ENCODE assay signal across 17 cellular contexts in the genomic region with DNA sequence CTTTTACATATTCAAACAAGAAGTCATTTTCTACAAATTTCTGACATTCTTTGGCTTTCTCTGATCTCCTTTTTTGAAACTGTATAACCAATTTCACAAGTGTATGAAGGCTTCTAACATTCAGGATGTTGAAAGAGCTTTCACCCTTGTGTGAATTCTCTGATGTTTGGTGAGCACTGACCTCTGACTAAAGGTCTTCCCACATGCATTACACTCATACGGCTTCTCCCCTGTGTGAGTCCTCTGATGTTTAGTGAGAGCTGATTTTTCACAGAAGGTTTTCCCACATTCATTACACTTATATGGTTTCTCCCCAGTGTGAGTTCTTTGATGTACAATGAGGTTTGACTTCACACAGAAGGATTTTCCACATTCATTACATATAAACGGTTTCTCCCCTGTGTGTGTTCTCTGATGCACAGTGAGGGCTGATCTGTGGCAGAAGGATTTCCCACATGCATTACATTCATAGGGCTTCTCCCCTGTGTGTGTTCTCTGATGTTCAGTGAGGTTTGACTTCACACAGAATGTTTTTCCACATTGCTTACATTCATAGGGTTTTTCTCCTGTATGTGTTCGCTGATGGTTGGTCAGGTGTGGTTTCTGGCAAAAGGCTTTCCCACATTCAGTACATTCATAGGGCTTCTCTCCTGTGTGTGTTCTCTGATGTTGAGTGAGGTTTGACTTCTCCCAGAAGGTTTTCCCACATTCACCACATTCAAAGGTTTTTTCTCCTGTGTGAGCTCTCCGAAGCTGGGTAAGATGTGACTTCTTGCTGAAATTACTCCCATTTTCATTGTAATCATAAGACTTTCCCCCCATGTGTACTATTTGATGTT. TPM values are rescaled to one million over a fixed set of nuclear protein-coding genes. Genes with fewer than 3 reads are reported as not detected.
A peak's percentile ranks its signal among the peaks of the same experiment; 100 is the strongest.
DNase-seq lines count a peak whose midpoint lies in the region; ATAC-seq, FAIRE-seq and TF ChIP-seq lines count a peak whose summit lies in the region.
"Had no signal": no experiment of that assay in that cellular context is flagged by ENCODE, and none has a peak within 500 bp of the region (broad histone marks: within the 10 kb centered on the region; RNA-seq: fewer than 3 reads in every experiment).

No MANE protein-coding gene starts in this region.

- POLR2A ChIA-PET in CD8-positive, alpha-beta memory T cell (lab: Charles Lee): no interaction called here

- no peak overlapping the region for H3K27ac Mint-ChIP-seq in CD8-positive, alpha-beta memory T cell
- H3K27ac Mint-ChIP-seq: HFFc6 had no signal

- H3K4ac ChIP-seq in mesendoderm (ENCODE audit: low read depth, low read length): no peak overlapping the region

- H3K27me3 Mint-ChIP-seq in CD8-positive, alpha-beta memory T cell: no peaks in the 10 kb centered on the region

- FAIRE-seq in HTR-8/SVneo (lab: Jason Lieb, UNC): peak; percentile 4
- FAIRE-seq: G401.6, RCC 7860 had no signal

- no peaks in the 10 kb centered on the region for H3K4me1 Mint-ChIP-seq in CD8-positive, alpha-beta memory T cell

- no peak overlapping the region for H3K4me3 Mint-ChIP-seq in CD8-positive, alpha-beta memory T cell
- H3K4me3 Mint-ChIP-seq: HFFc6 had no signal

- H3K79me2 ChIP-seq in mesendoderm (ENCODE audit: control insufficient read depth, insufficient read depth, low read length): no peaks in the 10 kb centered on the region

- no peaks in the 10 kb centered on the region for H3K4me1 ChIP-seq in CD8-positive, alpha-beta memory T cell (ENCODE audit: insufficient read depth, low read length)
- H3K4me1 ChIP-seq in mesendoderm (ENCODE audit: control insufficient read depth, low read depth, low read length): no peaks in the 10 kb centered on the region

- H3K4me3 ChIP-seq in CD8-positive, alpha-beta memory T cell (ENCODE audit: low read length): peak overlapping the region; percentile 11
- peak overlapping the region; percentile 17 for H3K4me3 ChIP-seq in coronary artery
- peak overlapping the region; percentile 30 for H3K4me3 ChIP-seq in mesendoderm (ENCODE audit: low read length)

- H2BK15ac ChIP-seq in mesendoderm (replicated peaks; ENCODE audit: low read depth): no peak overlapping the region

- H3K9me3 Mint-ChIP-seq in CD8-positive, alpha-beta memory T cell: peaks cover 47 to 97% (median 89%) of the 10 kb centered on the region in 5 donors

- no peak overlapping the region for H3K27ac ChIP-seq in CD8-positive, alpha-beta memory T cell (ENCODE audit: low read depth, low read length)
- H3K27ac ChIP-seq in coronary artery (no peak overlapping the region), mesendoderm (ENCODE audit: low read depth, low read length) (no peak overlapping the region), caudate nucleus (ENCODE audit: low read depth, low read length) (no peak overlapping the region)
- H3K27ac ChIP-seq: HL-60 had no signal

- no peak for ATAC-seq in HG03159 (IDR thresholded peaks at IDR 0.05; ENCODE audit: unreplicated experiment)

- no peaks in the 10 kb centered on the region for H3K79me1 ChIP-seq in mesendoderm (ENCODE audit: low read length)

- H3K36me3 Mint-ChIP-seq in CD8-positive, alpha-beta memory T cell: peaks cover 73 to 100% (median 98%) of the 10 kb centered on the region in 3 donors

- H2AK5ac ChIP-seq in mesendoderm (ENCODE audit: low read length): no peak overlapping the region

- no peak overlapping the region for H4K8ac ChIP-seq in mesendoderm (ENCODE audit: low read depth, low read length)

- no peaks in the 10 kb centered on the region for H3K27me3 ChIP-seq in CD8-positive, alpha-beta memory T cell (ENCODE audit: insufficient read depth, low read length, poor library complexity, severe bottlenecking)
- H3K27me3 ChIP-seq in mesendoderm (ENCODE audit: insufficient read depth, low read length, poor library complexity): no peaks in the 10 kb centered on the region

- peaks cover 41% of the 10 kb centered on the region for H3K36me3 ChIP-seq in CD8-positive, alpha-beta memory T cell (ENCODE audit: insufficient read depth, low read length)
- H3K36me3 ChIP-seq in mesendoderm (ENCODE audit: control insufficient read depth, insufficient read depth, low read length): peaks cover 4% of the 10 kb centered on the region

- H3K56ac ChIP-seq in mesendoderm (ENCODE audit: low read length): no peak overlapping the region

- no peak for TF ChIP-seq CTCF in coronary artery (IDR thresholded peaks at IDR 0.05)

- H3K9ac ChIP-seq in mesendoderm (ENCODE audit: low read length): no peak overlapping the region

- no peak overlapping the region for H2BK5ac ChIP-seq in mesendoderm (ENCODE audit: low read length)

- DNase-seq in CD8-positive, alpha-beta memory T cell: no peak
- DNase-seq in HTR-8/SVneo (ENCODE audit: insufficient read length, low spot score): no peak
- no peak for DNase-seq in coronary artery (ENCODE audit: low spot score)
- DNase-seq in mesendoderm: peak; percentile 21
- no peak for DNase-seq in DMS79 treated with DMSO at 0.1 percent for 48 hours (lab: John Stamatoyannopoulos, UW)
- no peak for DNase-seq in caudate nucleus (lab: John Stamatoyannopoulos, UW)
- DNase-seq: DMS79, HFFc6, Karpas-422, NCI-H1417, NCI-H1930, NCI-H510A treated with DMSO at 0.1 percent for 48 hours, SHP77 treated with DMSO at 0.1 percent for 48 hours had no signal

- no peak overlapping the region for H3K4me2 ChIP-seq in mesendoderm (ENCODE audit: low read length)

- no peak overlapping the region for H2BK120ac ChIP-seq in mesendoderm (ENCODE audit: low read depth, low read length)

- no peak overlapping the region for H3K23ac ChIP-seq in mesendoderm (ENCODE audit: low read length)

- peaks cover 42% of the 10 kb centered on the region for H3K9me3 ChIP-seq in CD8-positive, alpha-beta memory T cell (ENCODE audit: low read length)

- WGBS in mesendoderm (ENCODE audit: extremely low coverage, insufficient coverage, low lambda C conversion rate): no CpG with 5 or more reads among the region's 4 CpGs

- CTCF ChIA-PET in CD8-positive, alpha-beta memory T cell (lab: Charles Lee): no interaction called here

- no peak overlapping the region for H4K5ac ChIP-seq in mesendoderm (ENCODE audit: low read length)

- H3K18ac ChIP-seq in mesendoderm (ENCODE audit: low read length): no peak overlapping the region

RNA-seq across cellular contexts. Expression of a gene that starts 25.7 kb away (rescaled TPM):
- 1 to 10 TPM; 5.8 to 6.8 TPM for total RNA-seq in CD8-positive, alpha-beta memory T cell
- 6.0 TPM for polyA plus RNA-seq in CD8-positive, alpha-beta memory T cell
- 3.9 TPM for polyA plus RNA-seq in mesendoderm (2013, experiment 1 of 2)
- polyA plus RNA-seq in mesendoderm (2013, experiment 2 of 2): 4.6 TPM
